18 cellular contexts compared by ENCODE assay signal in genomic region chr6:39171489-39172376, GRCh38. TPM values are rescaled to one million over a fixed set of nuclear protein-coding genes. Genes with fewer than 3 reads are reported as not detected.
DNase-seq lines count a peak whose midpoint lies in the region; ATAC-seq and TF ChIP-seq lines count a peak whose summit lies in the region.
"Had no signal": no experiment of that assay in that cellular context is flagged by ENCODE, and none has a peak within 500 bp of the region (broad histone marks: within the 10 kb centered on the region; RNA-seq: fewer than 3 reads in every experiment).

No MANE protein-coding gene starts in this region.

- no peak overlapping the region for H2BK15ac ChIP-seq in mesendoderm (replicated peaks; ENCODE audit: low read depth)

- no peak overlapping the region for H3K4ac ChIP-seq in mesendoderm (ENCODE audit: low read depth, low read length)

- no peak overlapping the region for H3K23ac ChIP-seq in mesendoderm (ENCODE audit: low read length)

- no peaks in the 10 kb centered on the region for H3K79me2 ChIP-seq in mesendoderm (ENCODE audit: control insufficient read depth, insufficient read depth, low read length)

- no peak overlapping the region for H3K4me3 ChIP-seq in body of pancreas
- H3K4me3 ChIP-seq in mesendoderm (ENCODE audit: low read length): peak overlapping the region; percentile 17
- no peak overlapping the region for H3K4me3 ChIP-seq in esophagus muscularis mucosa
- H3K4me3 ChIP-seq: BLaER1 treated with 17β-estradiol and CSF1 and Interleukin-3, amounts not matched to agents 10 nM and 100 nM; GM12878; GM23248 had no signal

- TF ChIP-seq CTCF in body of pancreas (IDR thresholded peaks at IDR 0.05): no peak
- TF ChIP-seq CTCF in esophagus muscularis mucosa (IDR thresholded peaks at IDR 0.05): no peak

- H3K27me3 ChIP-seq in body of pancreas (no peaks in the 10 kb centered on the region), mesendoderm (ENCODE audit: insufficient read depth, low read length, poor library complexity) (no peaks in the 10 kb centered on the region), esophagus muscularis mucosa (peaks cover 0 to 13% (median 0%) of the 10 kb centered on the region in 4 donors)

- no peak overlapping the region for H3K56ac ChIP-seq in mesendoderm (ENCODE audit: low read length)

- H3K36me3 ChIP-seq in body of pancreas (replicated peaks in 1 of 2; ENCODE audit: insufficient read depth in 1 of 2, low read depth in 2 of 2): no peaks in the 10 kb centered on the region
- no peaks in the 10 kb centered on the region for H3K36me3 ChIP-seq in mesendoderm (ENCODE audit: control insufficient read depth, insufficient read depth, low read length)
- peaks cover 0 to 6% (median 0%) of the 10 kb centered on the region in 4 donors for H3K36me3 ChIP-seq in esophagus muscularis mucosa
- H3K36me3 ChIP-seq: BLaER1 treated with 17β-estradiol and CSF1 and Interleukin-3, amounts not matched to agents 10 nM and 100 nM had no signal

- H3K27ac ChIP-seq in body of pancreas (peak overlapping the region in 3 of 4 donors; percentile 64 to 85 (median 84)), mesendoderm (ENCODE audit: low read depth, low read length) (no peak overlapping the region), esophagus muscularis mucosa (replicated peaks in 1 of 4) (no peak overlapping the region)
- H3K27ac ChIP-seq: GM23248 had no signal

- intact Hi-C loops in cardiac septum (cut with DNase I) (no loop called here), Right ventricle myocardium inferior (cut with DNase I) (no loop called here), body of pancreas (cut with DNase I) (no loop called here), esophagus muscularis mucosa (cut with DNase I) (no loop called here)

- no peak overlapping the region for H3K9ac ChIP-seq in mesendoderm (ENCODE audit: low read length)
- H3K9ac ChIP-seq: BLaER1 treated with 17β-estradiol and CSF1 and Interleukin-3, amounts not matched to agents 10 nM and 100 nM; GM23248 had no signal

- no peak overlapping the region for H4K8ac ChIP-seq in mesendoderm (ENCODE audit: low read depth, low read length)

- H3K4me2 ChIP-seq in mesendoderm (ENCODE audit: low read length): no peak overlapping the region

- peak; percentile 36 for DNase-seq in cardiac septum (ENCODE audit: low spot score)
- no peak for DNase-seq in Right ventricle myocardium inferior (ENCODE audit: missing footprints)
- DNase-seq in body of pancreas: no peak
- DNase-seq in mesendoderm: no peak
- DNase-seq in esophagus muscularis mucosa (ENCODE audit: extremely low spot score): no peak
- no peak for DNase-seq in 8988T
- DNase-seq in central memory CD4-positive, alpha-beta T cell: no peak
- DNase-seq: ACHN; Calu3; CD4-positive, alpha-beta T cell; DMS 273 treated with DMSO at 0.1 percent for 48 hours; GM23248; H9 had no signal

- no peak overlapping the region for H2AK5ac ChIP-seq in mesendoderm (ENCODE audit: low read length)

- no peak overlapping the region for H3K18ac ChIP-seq in mesendoderm (ENCODE audit: low read length)

- H3K79me1 ChIP-seq in mesendoderm (ENCODE audit: low read length): no peaks in the 10 kb centered on the region

- no peaks in the 10 kb centered on the region for H3K9me3 ChIP-seq in body of pancreas
- peaks cover 0 to 17% (median 13%) of the 10 kb centered on the region in 4 donors for H3K9me3 ChIP-seq in esophagus muscularis mucosa

- ATAC-seq in Right ventricle myocardium inferior: no peak
- ATAC-seq in body of pancreas: no peak
- ATAC-seq in HG03469 (IDR thresholded peaks at IDR 0.05; ENCODE audit: unreplicated experiment): no peak
- ATAC-seq: GM12878 had no signal

- TF ChIP-seq POLR2A in body of pancreas (IDR thresholded peaks at IDR 0.05) (no peak), esophagus muscularis mucosa (IDR thresholded peaks at IDR 0.05; ENCODE audit: low read depth) (no peak)

- no peak overlapping the region for H2BK120ac ChIP-seq in mesendoderm (ENCODE audit: low read depth, low read length)

- H3K4me1 ChIP-seq in body of pancreas (peaks cover 43% of the 10 kb centered on the region), mesendoderm (ENCODE audit: control insufficient read depth, low read depth, low read length) (no peaks in the 10 kb centered on the region), esophagus muscularis mucosa (peaks cover 0 to under 1% (median 0%) of the 10 kb centered on the region in 4 donors)

- 87 to 94% methylated on average over 2 to 4 of the region's 4 CpGs for WGBS in body of pancreas, 2 donors
- WGBS in mesendoderm (ENCODE audit: extremely low coverage, insufficient coverage, low lambda C conversion rate): no CpG with 5 or more reads among the region's 4 CpGs
- WGBS in esophagus muscularis mucosa: 65% methylated on average over 4 of the region's 4 CpGs

- no peak overlapping the region for H4K5ac ChIP-seq in mesendoderm (ENCODE audit: low read length)

- TF ChIP-seq EP300 in esophagus muscularis mucosa (IDR thresholded peaks at IDR 0.05): no peak

- no peak overlapping the region for H2BK5ac ChIP-seq in mesendoderm (ENCODE audit: low read length)

RNA-seq across cellular contexts. Expression of gene SAYSD1, which starts 56.7 kb away (rescaled TPM):
- total RNA-seq in cardiac septum: 6.7 TPM
- total RNA-seq in Right ventricle myocardium inferior: 11.8 TPM
- total RNA-seq in body of pancreas: 10 to 100 TPM in 1 of 2 donors, 1 to 10 TPM in 1; 9.2 to 11.4 TPM
- polyA plus RNA-seq in mesendoderm (2013, experiment 1 of 2): 11.7 TPM
- polyA plus RNA-seq in mesendoderm (2013, experiment 2 of 2): 11.8 TPM
- total RNA-seq in esophagus muscularis mucosa: 10 to 100 TPM; 10.8 to 21.6 (median 19.2) TPM

RNA-seq across cellular contexts. Expression of gene KCNK5, which starts 57.5 kb away (rescaled TPM):
- total RNA-seq in cardiac septum: 0.19 TPM
- 0.60 TPM for total RNA-seq in Right ventricle myocardium inferior
- 10 to 100 TPM; 16.9 to 31.0 TPM for total RNA-seq in body of pancreas
- polyA plus RNA-seq in mesendoderm (2013, experiment 1 of 2): 8.2 TPM
- polyA plus RNA-seq in mesendoderm (2013, experiment 2 of 2): 8.3 TPM
- 1 to 10 TPM; 6.2 to 9.2 (median 7.4) TPM for total RNA-seq in esophagus muscularis mucosa
- total RNA-seq: A172, G401, GM23248 had no signal
- polyA plus RNA-seq: GM23248 had no signal

Comparison
In these comparisons a context has a peak if more than half of its experiments do, and no peak if none do; other contexts are left out.
1. H3K27ac ChIP-seq: peak in body of pancreas (3 of 4); none in mesendoderm (single experiment) and esophagus muscularis mucosa (0 of 4).